In the genomic region with DNA sequence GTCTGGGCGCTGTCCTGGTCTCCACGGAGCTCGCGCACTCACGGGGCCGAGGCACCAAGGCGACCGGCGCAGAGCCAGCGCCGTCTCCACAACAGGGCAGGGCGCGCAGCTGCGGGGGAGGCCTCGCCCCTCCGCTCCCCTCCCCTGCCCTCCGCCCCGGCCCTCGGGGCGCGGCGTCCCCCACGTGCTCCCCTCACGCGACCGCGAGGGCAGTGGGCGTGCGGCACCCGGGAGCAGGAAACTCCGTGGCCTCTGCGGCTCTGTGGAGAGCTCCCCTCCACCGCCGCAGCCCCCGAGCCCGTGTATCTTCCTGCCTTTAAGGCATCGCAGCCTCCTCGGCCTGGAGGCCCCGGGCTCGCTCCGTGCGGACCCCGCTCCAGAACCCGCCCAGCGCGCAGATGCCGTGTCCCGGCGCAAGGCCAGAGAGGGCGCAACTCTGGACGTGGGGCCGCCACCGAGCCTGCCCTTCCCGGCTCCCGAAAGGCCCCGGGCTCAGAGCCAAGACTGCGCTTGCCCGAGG, we compare ENCODE assay signal across 1 cellular context.
TF ChIP-seq lines count a peak whose summit lies in the region.

No MANE protein-coding gene starts in this region.

TF ChIP-seq in GM12878, 131 proteins besides CTCF, POLR2A, EP300 and RAD21 (continued from another document and continues in another):
- TF ChIP-seq, protein P1, sequence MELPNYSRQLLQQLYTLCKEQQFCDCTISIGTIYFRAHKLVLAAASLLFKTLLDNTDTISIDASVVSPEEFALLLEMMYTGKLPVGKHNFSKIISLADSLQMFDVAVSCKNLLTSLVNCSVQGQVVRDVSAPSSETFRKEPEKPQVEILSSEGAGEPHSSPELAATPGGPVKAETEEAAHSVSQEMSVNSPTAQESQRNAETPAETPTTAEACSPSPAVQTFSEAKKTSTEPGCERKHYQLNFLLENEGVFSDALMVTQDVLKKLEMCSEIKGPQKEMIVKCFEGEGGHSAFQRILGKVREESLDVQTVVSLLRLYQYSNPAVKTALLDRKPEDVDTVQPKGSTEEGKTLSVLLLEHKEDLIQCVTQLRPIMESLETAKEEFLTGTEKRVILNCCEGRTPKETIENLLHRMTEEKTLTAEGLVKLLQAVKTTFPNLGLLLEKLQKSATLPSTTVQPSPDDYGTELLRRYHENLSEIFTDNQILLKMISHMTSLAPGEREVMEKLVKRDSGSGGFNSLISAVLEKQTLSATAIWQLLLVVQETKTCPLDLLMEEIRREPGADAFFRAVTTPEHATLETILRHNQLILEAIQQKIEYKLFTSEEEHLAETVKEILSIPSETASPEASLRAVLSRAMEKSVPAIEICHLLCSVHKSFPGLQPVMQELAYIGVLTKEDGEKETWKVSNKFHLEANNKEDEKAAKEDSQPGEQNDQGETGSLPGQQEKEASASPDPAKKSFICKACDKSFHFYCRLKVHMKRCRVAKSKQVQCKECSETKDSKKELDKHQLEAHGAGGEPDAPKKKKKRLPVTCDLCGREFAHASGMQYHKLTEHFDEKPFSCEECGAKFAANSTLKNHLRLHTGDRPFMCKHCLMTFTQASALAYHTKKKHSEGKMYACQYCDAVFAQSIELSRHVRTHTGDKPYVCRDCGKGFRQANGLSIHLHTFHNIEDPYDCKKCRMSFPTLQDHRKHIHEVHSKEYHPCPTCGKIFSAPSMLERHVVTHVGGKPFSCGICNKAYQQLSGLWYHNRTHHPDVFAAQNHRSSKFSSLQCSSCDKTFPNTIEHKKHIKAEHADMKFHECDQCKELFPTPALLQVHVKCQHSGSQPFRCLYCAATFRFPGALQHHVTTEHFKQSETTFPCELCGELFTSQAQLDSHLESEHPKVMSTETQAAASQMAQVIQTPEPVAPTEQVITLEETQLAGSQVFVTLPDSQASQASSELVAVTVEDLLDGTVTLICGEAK (IDR thresholded peaks at IDR 0.05; ENCODE audit: borderline replicate concordance) = no peak
- TF ChIP-seq SUPT20H (IDR thresholded peaks at IDR 0.05; ENCODE audit: borderline replicate concordance, control insufficient read depth, low read depth, low read length) (no peak), KAT2A (conservative IDR thresholded peaks at IDR 0.05; ENCODE audit: control insufficient read depth, low read depth, low read length) (no peak), STAT3 (IDR thresholded peaks at IDR 0.05; ENCODE audit: low read depth, low read length) (no peak), POLR2AphosphoS5 (IDR thresholded peaks at IDR 0.05; ENCODE audit: low read length) (no peak; the same call in 1 of the 2 replicates), EZH2 (IDR thresholded peaks at IDR 0.05; ENCODE audit: borderline replicate concordance, control insufficient read depth, low read depth, low read length) (no peak), NFIC (IDR thresholded peaks at IDR 0.05; ENCODE audit: low read depth, low read length) (no peak), NRF1 (conservative IDR thresholded peaks at IDR 0.05; ENCODE audit: low read depth, low read length) (no peak), DPF2 (IDR thresholded peaks at IDR 0.05) (no peak; the same call in 1 of the 2 replicates), PAX5 (IDR thresholded peaks at IDR 0.05; ENCODE audit: borderline replicate concordance, low read depth, low read length) (no peak), STAT1 (conservative IDR thresholded peaks at IDR 0.05) (no peak; the same call in 1 of the 2 replicates), SMAD5 (IDR thresholded peaks at IDR 0.05; ENCODE audit: low read depth) (no peak), CBX3 (IDR thresholded peaks at IDR 0.05; ENCODE audit: borderline replicate concordance, low read depth) (no peak), SIX5 (IDR thresholded peaks at IDR 0.05; ENCODE audit: low read depth, low read length, severe bottlenecking) (no peak), ZNF24 (IDR thresholded peaks at IDR 0.05) (no peak), RB1 (IDR thresholded peaks at IDR 0.05; ENCODE audit: borderline replicate concordance) (peak; percentile 81; the same call in 1 of the 2 replicates), CEBPB (IDR thresholded peaks at IDR 0.05; ENCODE audit: borderline replicate concordance in 1 of 2, low read depth in 2 of 2, low read length in 2 of 2) (no peak), TAF1 (IDR thresholded peaks at IDR 0.05; ENCODE audit: borderline replicate concordance, low read depth, low read length) (no peak; the same call in 1 of the 2 replicates), NFXL1 (IDR thresholded peaks at IDR 0.05; ENCODE audit: borderline replicate concordance) (no peak)
- TF ChIP-seq, protein P2, sequence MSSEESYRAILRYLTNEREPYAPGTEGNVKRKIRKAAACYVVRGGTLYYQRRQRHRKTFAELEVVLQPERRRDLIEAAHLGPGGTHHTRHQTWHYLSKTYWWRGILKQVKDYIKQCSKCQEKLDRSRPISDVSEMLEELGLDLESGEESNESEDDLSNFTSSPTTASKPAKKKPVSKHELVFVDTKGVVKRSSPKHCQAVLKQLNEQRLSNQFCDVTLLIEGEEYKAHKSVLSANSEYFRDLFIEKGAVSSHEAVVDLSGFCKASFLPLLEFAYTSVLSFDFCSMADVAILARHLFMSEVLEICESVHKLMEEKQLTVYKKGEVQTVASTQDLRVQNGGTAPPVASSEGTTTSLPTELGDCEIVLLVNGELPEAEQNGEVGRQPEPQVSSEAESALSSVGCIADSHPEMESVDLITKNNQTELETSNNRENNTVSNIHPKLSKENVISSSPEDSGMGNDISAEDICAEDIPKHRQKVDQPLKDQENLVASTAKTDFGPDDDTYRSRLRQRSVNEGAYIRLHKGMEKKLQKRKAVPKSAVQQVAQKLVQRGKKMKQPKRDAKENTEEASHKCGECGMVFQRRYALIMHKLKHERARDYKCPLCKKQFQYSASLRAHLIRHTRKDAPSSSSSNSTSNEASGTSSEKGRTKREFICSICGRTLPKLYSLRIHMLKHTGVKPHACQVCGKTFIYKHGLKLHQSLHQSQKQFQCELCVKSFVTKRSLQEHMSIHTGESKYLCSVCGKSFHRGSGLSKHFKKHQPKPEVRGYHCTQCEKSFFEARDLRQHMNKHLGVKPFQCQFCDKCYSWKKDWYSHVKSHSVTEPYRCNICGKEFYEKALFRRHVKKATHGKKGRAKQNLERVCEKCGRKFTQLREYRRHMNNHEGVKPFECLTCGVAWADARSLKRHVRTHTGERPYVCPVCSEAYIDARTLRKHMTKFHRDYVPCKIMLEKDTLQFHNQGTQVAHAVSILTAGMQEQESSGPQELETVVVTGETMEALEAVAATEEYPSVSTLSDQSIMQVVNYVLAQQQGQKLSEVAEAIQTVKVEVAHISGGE (CRISPR knock-in tag; IDR thresholded peaks at IDR 0.05) = no peak
- TF ChIP-seq, protein P3, sequence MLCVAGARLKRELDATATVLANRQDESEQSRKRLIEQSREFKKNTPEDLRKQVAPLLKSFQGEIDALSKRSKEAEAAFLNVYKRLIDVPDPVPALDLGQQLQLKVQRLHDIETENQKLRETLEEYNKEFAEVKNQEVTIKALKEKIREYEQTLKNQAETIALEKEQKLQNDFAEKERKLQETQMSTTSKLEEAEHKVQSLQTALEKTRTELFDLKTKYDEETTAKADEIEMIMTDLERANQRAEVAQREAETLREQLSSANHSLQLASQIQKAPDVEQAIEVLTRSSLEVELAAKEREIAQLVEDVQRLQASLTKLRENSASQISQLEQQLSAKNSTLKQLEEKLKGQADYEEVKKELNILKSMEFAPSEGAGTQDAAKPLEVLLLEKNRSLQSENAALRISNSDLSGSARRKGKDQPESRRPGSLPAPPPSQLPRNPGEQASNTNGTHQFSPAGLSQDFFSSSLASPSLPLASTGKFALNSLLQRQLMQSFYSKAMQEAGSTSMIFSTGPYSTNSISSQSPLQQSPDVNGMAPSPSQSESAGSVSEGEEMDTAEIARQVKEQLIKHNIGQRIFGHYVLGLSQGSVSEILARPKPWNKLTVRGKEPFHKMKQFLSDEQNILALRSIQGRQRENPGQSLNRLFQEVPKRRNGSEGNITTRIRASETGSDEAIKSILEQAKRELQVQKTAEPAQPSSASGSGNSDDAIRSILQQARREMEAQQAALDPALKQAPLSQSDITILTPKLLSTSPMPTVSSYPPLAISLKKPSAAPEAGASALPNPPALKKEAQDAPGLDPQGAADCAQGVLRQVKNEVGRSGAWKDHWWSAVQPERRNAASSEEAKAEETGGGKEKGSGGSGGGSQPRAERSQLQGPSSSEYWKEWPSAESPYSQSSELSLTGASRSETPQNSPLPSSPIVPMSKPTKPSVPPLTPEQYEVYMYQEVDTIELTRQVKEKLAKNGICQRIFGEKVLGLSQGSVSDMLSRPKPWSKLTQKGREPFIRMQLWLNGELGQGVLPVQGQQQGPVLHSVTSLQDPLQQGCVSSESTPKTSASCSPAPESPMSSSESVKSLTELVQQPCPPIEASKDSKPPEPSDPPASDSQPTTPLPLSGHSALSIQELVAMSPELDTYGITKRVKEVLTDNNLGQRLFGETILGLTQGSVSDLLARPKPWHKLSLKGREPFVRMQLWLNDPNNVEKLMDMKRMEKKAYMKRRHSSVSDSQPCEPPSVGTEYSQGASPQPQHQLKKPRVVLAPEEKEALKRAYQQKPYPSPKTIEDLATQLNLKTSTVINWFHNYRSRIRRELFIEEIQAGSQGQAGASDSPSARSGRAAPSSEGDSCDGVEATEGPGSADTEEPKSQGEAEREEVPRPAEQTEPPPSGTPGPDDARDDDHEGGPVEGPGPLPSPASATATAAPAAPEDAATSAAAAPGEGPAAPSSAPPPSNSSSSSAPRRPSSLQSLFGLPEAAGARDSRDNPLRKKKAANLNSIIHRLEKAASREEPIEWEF (IDR thresholded peaks at IDR 0.05; ENCODE audit: insufficient replicate concordance, low read depth, low read length) = no peak
- TF ChIP-seq, protein P4, sequence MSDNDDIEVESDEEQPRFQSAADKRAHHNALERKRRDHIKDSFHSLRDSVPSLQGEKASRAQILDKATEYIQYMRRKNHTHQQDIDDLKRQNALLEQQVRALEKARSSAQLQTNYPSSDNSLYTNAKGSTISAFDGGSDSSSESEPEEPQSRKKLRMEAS (IDR thresholded peaks at IDR 0.05; ENCODE audit: low read depth, low read length) = peak; percentile 78
- TF ChIP-seq, protein P5, sequence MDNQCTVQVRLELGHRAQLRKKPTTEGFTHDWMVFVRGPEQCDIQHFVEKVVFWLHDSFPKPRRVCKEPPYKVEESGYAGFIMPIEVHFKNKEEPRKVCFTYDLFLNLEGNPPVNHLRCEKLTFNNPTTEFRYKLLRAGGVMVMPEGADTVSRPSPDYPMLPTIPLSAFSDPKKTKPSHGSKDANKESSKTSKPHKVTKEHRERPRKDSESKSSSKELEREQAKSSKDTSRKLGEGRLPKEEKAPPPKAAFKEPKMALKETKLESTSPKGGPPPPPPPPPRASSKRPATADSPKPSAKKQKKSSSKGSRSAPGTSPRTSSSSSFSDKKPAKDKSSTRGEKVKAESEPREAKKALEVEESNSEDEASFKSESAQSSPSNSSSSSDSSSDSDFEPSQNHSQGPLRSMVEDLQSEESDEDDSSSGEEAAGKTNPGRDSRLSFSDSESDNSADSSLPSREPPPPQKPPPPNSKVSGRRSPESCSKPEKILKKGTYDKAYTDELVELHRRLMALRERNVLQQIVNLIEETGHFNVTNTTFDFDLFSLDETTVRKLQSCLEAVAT (IDR thresholded peaks at IDR 0.05) = no peak
- TF ChIP-seq, protein P6, sequence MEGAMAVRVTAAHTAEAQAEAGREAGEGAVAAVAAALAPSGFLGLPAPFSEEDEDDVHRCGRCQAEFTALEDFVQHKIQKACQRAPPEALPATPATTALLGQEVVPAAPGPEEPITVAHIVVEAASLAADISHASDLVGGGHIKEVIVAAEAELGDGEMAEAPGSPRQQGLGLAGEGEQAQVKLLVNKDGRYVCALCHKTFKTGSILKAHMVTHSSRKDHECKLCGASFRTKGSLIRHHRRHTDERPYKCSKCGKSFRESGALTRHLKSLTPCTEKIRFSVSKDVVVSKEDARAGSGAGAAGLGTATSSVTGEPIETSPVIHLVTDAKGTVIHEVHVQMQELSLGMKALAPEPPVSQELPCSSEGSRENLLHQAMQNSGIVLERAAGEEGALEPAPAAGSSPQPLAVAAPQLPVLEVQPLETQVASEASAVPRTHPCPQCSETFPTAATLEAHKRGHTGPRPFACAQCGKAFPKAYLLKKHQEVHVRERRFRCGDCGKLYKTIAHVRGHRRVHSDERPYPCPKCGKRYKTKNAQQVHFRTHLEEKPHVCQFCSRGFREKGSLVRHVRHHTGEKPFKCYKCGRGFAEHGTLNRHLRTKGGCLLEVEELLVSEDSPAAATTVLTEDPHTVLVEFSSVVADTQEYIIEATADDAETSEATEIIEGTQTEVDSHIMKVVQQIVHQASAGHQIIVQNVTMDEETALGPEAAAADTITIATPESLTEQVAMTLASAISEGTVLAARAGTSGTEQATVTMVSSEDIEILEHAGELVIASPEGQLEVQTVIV (IDR thresholded peaks at IDR 0.05; ENCODE audit: borderline replicate concordance, partially characterized antibody) = no peak
- TF ChIP-seq, protein P7, sequence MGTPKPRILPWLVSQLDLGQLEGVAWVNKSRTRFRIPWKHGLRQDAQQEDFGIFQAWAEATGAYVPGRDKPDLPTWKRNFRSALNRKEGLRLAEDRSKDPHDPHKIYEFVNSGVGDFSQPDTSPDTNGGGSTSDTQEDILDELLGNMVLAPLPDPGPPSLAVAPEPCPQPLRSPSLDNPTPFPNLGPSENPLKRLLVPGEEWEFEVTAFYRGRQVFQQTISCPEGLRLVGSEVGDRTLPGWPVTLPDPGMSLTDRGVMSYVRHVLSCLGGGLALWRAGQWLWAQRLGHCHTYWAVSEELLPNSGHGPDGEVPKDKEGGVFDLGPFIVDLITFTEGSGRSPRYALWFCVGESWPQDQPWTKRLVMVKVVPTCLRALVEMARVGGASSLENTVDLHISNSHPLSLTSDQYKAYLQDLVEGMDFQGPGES (IDR thresholded peaks at IDR 0.05) = no peak
- TF ChIP-seq, protein P8, sequence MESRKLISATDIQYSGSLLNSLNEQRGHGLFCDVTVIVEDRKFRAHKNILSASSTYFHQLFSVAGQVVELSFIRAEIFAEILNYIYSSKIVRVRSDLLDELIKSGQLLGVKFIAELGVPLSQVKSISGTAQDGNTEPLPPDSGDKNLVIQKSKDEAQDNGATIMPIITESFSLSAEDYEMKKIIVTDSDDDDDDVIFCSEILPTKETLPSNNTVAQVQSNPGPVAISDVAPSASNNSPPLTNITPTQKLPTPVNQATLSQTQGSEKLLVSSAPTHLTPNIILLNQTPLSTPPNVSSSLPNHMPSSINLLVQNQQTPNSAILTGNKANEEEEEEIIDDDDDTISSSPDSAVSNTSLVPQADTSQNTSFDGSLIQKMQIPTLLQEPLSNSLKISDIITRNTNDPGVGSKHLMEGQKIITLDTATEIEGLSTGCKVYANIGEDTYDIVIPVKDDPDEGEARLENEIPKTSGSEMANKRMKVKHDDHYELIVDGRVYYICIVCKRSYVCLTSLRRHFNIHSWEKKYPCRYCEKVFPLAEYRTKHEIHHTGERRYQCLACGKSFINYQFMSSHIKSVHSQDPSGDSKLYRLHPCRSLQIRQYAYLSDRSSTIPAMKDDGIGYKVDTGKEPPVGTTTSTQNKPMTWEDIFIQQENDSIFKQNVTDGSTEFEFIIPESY (IDR thresholded peaks at IDR 0.05) = no peak
